ENCODE assay signal across 9 cellular contexts in the genomic region with DNA sequence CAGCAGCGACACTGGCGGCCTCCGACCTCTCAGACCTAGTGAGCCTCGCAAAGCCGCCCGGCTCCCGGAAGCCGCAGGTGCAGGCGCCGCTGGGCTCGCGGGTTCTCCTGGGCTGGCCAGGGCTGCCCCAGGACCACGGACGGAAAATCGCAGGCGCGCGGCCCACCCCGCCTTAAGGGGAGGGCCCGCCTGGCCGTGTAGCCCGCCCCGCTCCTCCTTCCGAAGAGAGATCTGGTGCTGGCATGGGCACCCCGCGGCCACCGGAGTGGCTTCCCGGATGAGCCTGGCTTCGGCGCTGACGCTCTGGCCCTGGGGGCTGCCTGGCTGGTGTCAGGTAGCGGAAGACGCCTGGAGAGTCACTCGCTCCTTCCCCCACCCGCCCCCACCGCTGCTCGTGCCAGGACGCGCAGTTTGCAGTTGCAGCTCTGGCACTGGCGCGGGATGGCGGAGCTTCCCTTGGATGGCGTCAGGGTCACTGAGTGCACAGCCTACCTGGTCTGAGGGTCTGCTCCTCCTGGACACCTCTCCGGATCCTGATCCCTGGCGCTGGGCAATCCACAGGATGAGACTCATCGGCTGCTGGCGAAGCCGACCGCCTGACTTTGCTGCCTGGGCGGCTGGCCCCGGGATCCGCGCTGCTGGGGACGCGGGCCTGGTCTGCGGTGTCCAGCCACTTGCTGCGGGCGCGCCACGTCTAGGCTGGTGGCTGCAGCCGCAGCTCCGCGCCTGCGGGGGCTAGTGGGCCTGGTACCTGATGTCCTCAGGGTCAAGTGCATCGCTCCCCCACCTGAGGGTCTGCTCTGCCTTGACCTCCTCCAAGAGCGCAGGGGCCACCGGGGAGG. TPM values are rescaled to one million over a fixed set of nuclear protein-coding genes. Genes with fewer than 3 reads are reported as not detected.
A peak's percentile ranks its signal among the peaks of the same experiment; 100 is the strongest.
DNase-seq lines count a peak whose midpoint lies in the region; ATAC-seq and TF ChIP-seq lines count a peak whose summit lies in the region.
"Not testable (repeated sequence)": the region's sequence is repeated elsewhere in the genome, so short reads cannot be mapped to it uniquely, and the experiment has no call there.
"Had no signal": no experiment of that assay in that cellular context is flagged by ENCODE, and none has a peak within 500 bp of the region (broad histone marks: within the 10 kb centered on the region; RNA-seq: fewer than 3 reads in every experiment).

TSS of gene FAM153A (minus strand) at position 108 of the 842 bp plus-strand sequence.

- H3K4me3 ChIP-seq in mucosa of descending colon = not testable (repeated sequence)

- TF ChIP-seq CTCF in activated B cell treated with CpG ODN at 0.5 μM for 24 hours (IDR thresholded peaks at IDR 0.05); mucosa of descending colon (IDR thresholded peaks at IDR 0.05): not testable (repeated sequence)

- H3K36me3 ChIP-seq in mucosa of descending colon (ENCODE audit: low read depth) = not testable (repeated sequence)

- H3K4me1 Mint-ChIP-seq in activated B cell treated with CpG ODN at 0.5 μM for 24 hours; activated T-cell treated with anti-CD3 and anti-CD28 coated beads, Interleukin-2, amount 50 U/mL, for 72 hours (ENCODE audit: low read depth); central memory CD8-positive, alpha-beta T cell; stimulated activated naive B cell treated with anti-CD40 and anti-IgM and Interleukin-4, amounts not matched to agents 10 μg/mL and 1 μg/mL and 100 μg/mL, for 72 hours: not testable (repeated sequence)

- peak; percentile 59 for ATAC-seq in GM18909 (IDR thresholded peaks at IDR 0.05; ENCODE audit: poor library complexity, unreplicated experiment)
- peak; percentile 68 for ATAC-seq in activated B cell treated with CpG ODN at 0.5 μM for 24 hours (ENCODE audit: low read depth)
- peak; percentile 99 to 100 for ATAC-seq in activated T-cell treated with anti-CD3 and anti-CD28 coated beads, Interleukin-2, amount 50 U/mL, for 72 hours (replicated peaks in 1 of 2)
- peak; percentile 97 for ATAC-seq in central memory CD8-positive, alpha-beta T cell (replicated peaks; ENCODE audit: extremely low read depth, poor library complexity, severe bottlenecking)
- ATAC-seq in left cardiac atrium = peak; percentile 91 to 98
- ATAC-seq in mucosa of descending colon = peak; percentile 34
- ATAC-seq in stimulated activated naive B cell treated with anti-CD40 and anti-IgM and Interleukin-4, amounts not matched to agents 10 μg/mL and 1 μg/mL and 100 μg/mL, for 72 hours (replicated peaks) = peak; percentile 89 to 90

- H3K9me3 ChIP-seq in mucosa of descending colon = not testable (repeated sequence)

- H3K4me3 Mint-ChIP-seq in activated B cell treated with CpG ODN at 0.5 μM for 24 hours; central memory CD8-positive, alpha-beta T cell: not testable (repeated sequence)
- peak within 1 kb of the TSS; percentile 69 to 70 for H3K4me3 Mint-ChIP-seq in activated T-cell treated with anti-CD3 and anti-CD28 coated beads, Interleukin-2, amount 50 U/mL, for 72 hours
- H3K4me3 Mint-ChIP-seq in stimulated activated naive B cell treated with anti-CD40 and anti-IgM and Interleukin-4, amounts not matched to agents 10 μg/mL and 1 μg/mL and 100 μg/mL, for 72 hours = peak within 1 kb of the TSS; percentile 38 to 71

- not testable (repeated sequence) for H3K9me3 Mint-ChIP-seq in activated B cell treated with CpG ODN at 0.5 μM for 24 hours; activated T-cell treated with anti-CD3 and anti-CD28 coated beads, Interleukin-2, amount 50 U/mL, for 72 hours; central memory CD8-positive, alpha-beta T cell; stimulated activated naive B cell treated with anti-CD40 and anti-IgM and Interleukin-4, amounts not matched to agents 10 μg/mL and 1 μg/mL and 100 μg/mL, for 72 hours

- not testable (repeated sequence) for H3K36me3 Mint-ChIP-seq in activated B cell treated with CpG ODN at 0.5 μM for 24 hours (ENCODE audit: low read depth); activated T-cell treated with anti-CD3 and anti-CD28 coated beads, Interleukin-2, amount 50 U/mL, for 72 hours (ENCODE audit: insufficient read depth in 2 of 2); central memory CD8-positive, alpha-beta T cell (ENCODE audit: insufficient read depth); stimulated activated naive B cell treated with anti-CD40 and anti-IgM and Interleukin-4, amounts not matched to agents 10 μg/mL and 1 μg/mL and 100 μg/mL, for 72 hours

- not testable (repeated sequence) for H3K27me3 Mint-ChIP-seq in activated B cell treated with CpG ODN at 0.5 μM for 24 hours; activated T-cell treated with anti-CD3 and anti-CD28 coated beads, Interleukin-2, amount 50 U/mL, for 72 hours (ENCODE audit: low read depth); central memory CD8-positive, alpha-beta T cell; stimulated activated naive B cell treated with anti-CD40 and anti-IgM and Interleukin-4, amounts not matched to agents 10 μg/mL and 1 μg/mL and 100 μg/mL, for 72 hours

- not testable (repeated sequence) for H3K4me1 ChIP-seq in mucosa of descending colon (ENCODE audit: low read depth)

- CTCF ChIA-PET in activated B cell treated with CpG ODN at 0.5 μM for 24 hours (lab: Charles Lee) = not testable (repeated sequence)

- DNase-seq in activated B cell treated with CpG ODN at 0.5 μM for 24 hours; central memory CD8-positive, alpha-beta T cell (ENCODE audit: low spot score in 2 of 2); left cardiac atrium; mucosa of descending colon; stimulated activated naive B cell treated with anti-CD40 and anti-IgM and Interleukin-4, amounts not matched to agents 10 μg/mL and 1 μg/mL and 100 μg/mL, for 72 hours: not testable (repeated sequence)
- peak in 1 of 2 donors; percentile 20 for DNase-seq in activated T-cell treated with anti-CD3 and anti-CD28 coated beads, Interleukin-2, amount 50 U/mL, for 72 hours

- H3K27ac Mint-ChIP-seq in activated B cell treated with CpG ODN at 0.5 μM for 24 hours; activated T-cell treated with anti-CD3 and anti-CD28 coated beads, Interleukin-2, amount 50 U/mL, for 72 hours; central memory CD8-positive, alpha-beta T cell (ENCODE audit: low read depth); stimulated activated naive B cell treated with anti-CD40 and anti-IgM and Interleukin-4, amounts not matched to agents 10 μg/mL and 1 μg/mL and 100 μg/mL, for 72 hours: not testable (repeated sequence)

- intact Hi-C loops in activated B cell treated with CpG ODN at 0.5 μM for 24 hours (cut with micrococcal nuclease); left cardiac atrium (cut with DNase I); mucosa of descending colon (cut with DNase I, micrococcal nuclease): not testable (repeated sequence)

- POLR2A ChIA-PET in activated B cell treated with CpG ODN at 0.5 μM for 24 hours (lab: Charles Lee) = not testable (repeated sequence)

RNA-seq across cellular contexts. Expression of gene FAM153A, which starts in this region (rescaled TPM):
- total RNA-seq in activated B cell treated with CpG ODN at 0.5 μM for 24 hours (0.05 and 0.64 TPM in 2 replicates), left cardiac atrium (1 to 10 TPM in 1 of 2 donors, under 1 TPM in 1; 0.50 to 5.2 TPM), mucosa of descending colon (under 1 TPM in 2 of 3 donors, not detected in 1; 0.49 to 0.89 TPM)
- total RNA-seq in activated T-cell treated with anti-CD3 and anti-CD28 coated beads, Interleukin-2, amount 50 U/mL, for 72 hours = 10 to 100 TPM in 1 of 2 donors, 1 to 10 TPM in 1; 6.9 to 58.1 TPM
- total RNA-seq: GM23248, HepG2 had no signal

Comparison
In these comparisons a context has a peak if more than half of its experiments do, and no peak if none do; other contexts are left out.
1. Peak in ATAC-seq in activated B cell treated with CpG ODN at 0.5 μM for 24 hours; RNA of the gene not detected or under 1 TPM.
2. Peak in ATAC-seq in mucosa of descending colon; RNA of the gene not detected or under 1 TPM.
3. ATAC-seq: peak in every context shown above with its lines; median percentile 100 in activated T-cell treated with anti-CD3 and anti-CD28 coated beads, Interleukin-2, amount 50 U/mL, for 72 hours; 97 in central memory CD8-positive, alpha-beta T cell; 94 in left cardiac atrium; 90 in stimulated activated naive B cell treated with anti-CD40 and anti-IgM and Interleukin-4, amounts not matched to agents 10 μg/mL and 1 μg/mL and 100 μg/mL, for 72 hours; 68 in activated B cell treated with CpG ODN at 0.5 μM for 24 hours; 59 in GM18909; 34 in mucosa of descending colon.